ENCODE assay signal across 9 cellular contexts in genomic region chr6:167893416-167893815, GRCh38.
A peak's percentile ranks its signal among the peaks of the same experiment; 100 is the strongest.
DNase-seq lines count a peak whose midpoint lies in the region; ATAC-seq, FAIRE-seq and TF ChIP-seq lines count a peak whose summit lies in the region.
"Had no signal": no experiment of that assay in that cellular context is flagged by ENCODE, and none has a peak within 500 bp of the region (broad histone marks: within the 10 kb centered on the region; RNA-seq: fewer than 3 reads in every experiment).

No MANE protein-coding gene starts in this region.

- H2BK15ac ChIP-seq in IMR-90 (ENCODE audit: low read depth, low read length), result no peak overlapping the region

- no peak overlapping the region for H2BK20ac ChIP-seq in IMR-90 (ENCODE audit: low read depth, low read length)

- no peak overlapping the region for H3K18ac ChIP-seq in IMR-90 (ENCODE audit: low read depth, low read length)

- no peak overlapping the region for H4K5ac ChIP-seq in IMR-90 (ENCODE audit: low read depth, low read length)

- H3K79me2 ChIP-seq in HCT116 (ENCODE audit: insufficient read depth, low read length), result no peaks in the 10 kb centered on the region

- no peak for TF ChIP-seq CTCF in HCT116 (IDR thresholded peaks at IDR 0.05 in 2 of 3, conservative IDR thresholded peaks at IDR 0.05 in 1 of 3; ENCODE audit: borderline replicate concordance in 1 of 3, insufficient read depth in 1 of 3, low read depth in 2 of 3, low read length in 2 of 3)
- TF ChIP-seq CTCF in IMR-90 (conservative IDR thresholded peaks at IDR 0.05; ENCODE audit: low read depth, low read length), result no peak

- DNase-seq in GM18507 (ENCODE audit: extremely low spot score, insufficient read length, low read depth) (no peak), HCT116 (ENCODE audit: low read depth, low spot score) (peak; percentile 10), IMR-90 (peak; percentile 52), hepatic stellate cell (ENCODE audit: low spot score) (peak; percentile 7), posterior cingulate gyrus (no peak), DMS79 treated with DMSO at 0.1 percent for 48 hours (lab: John Stamatoyannopoulos, UW) (no peak)
- no peak for DNase-seq in T-helper 2 cell treated with Interferon-gamma antibody and Interleukin-4, amounts not matched to agents 5 μg/mL and 100 μg/mL, for 36 hours (ENCODE audit: low spot score)
- DNase-seq in activated CD4-positive, alpha-beta T cell treated with anti-CD3 and anti-CD28 coated beads for 1 hour, result no peak
- DNase-seq: DND-41 had no signal

- H3K23ac ChIP-seq in IMR-90 (ENCODE audit: low read depth, low read length), result no peak overlapping the region

- H3K27ac ChIP-seq in HCT116 (ENCODE audit: low read depth, low read length) (no peak overlapping the region), IMR-90 (ENCODE audit: insufficient read depth, low read length) (no peak overlapping the region)

- H3K4ac ChIP-seq in IMR-90 (ENCODE audit: low read depth, low read length), result no peak overlapping the region

- no peaks in the 10 kb centered on the region for H3K4me1 Mint-ChIP-seq in T-helper 2 cell treated with Interferon-gamma antibody and Interleukin-4, amounts not matched to agents 5 μg/mL and 100 μg/mL, for 36 hours (ENCODE audit: low read depth)

- H3K4me2 ChIP-seq in HCT116 (ENCODE audit: low read length), result peak overlapping the region; percentile 20; the same call in 1 of the 2 replicates
- no peak overlapping the region for H3K4me2 ChIP-seq in IMR-90 (ENCODE audit: low read depth, low read length)

- H3K56ac ChIP-seq in IMR-90 (ENCODE audit: extremely low read depth, insufficient read depth, low read length), result no peak overlapping the region

- no peak overlapping the region for H2AFZ ChIP-seq in HCT116 (ENCODE audit: low read depth, low read length, poor library complexity, severe bottlenecking)
- no peak overlapping the region for H2AFZ ChIP-seq in IMR-90 (replicated peaks; ENCODE audit: low read length, poor library complexity)

- H3K9me2 ChIP-seq in HCT116 (ENCODE audit: insufficient read depth), result no peaks in the 10 kb centered on the region

- H4K20me1 ChIP-seq in HCT116 (ENCODE audit: insufficient read depth) (no peaks in the 10 kb centered on the region), IMR-90 (ENCODE audit: insufficient read depth, low read length) (no peaks in the 10 kb centered on the region)

- dilution Hi-C loops in IMR-90 (cut with HindIII; ENCODE audit: low sequenced_read_pairs, unreplicated experiment), result no loop called here

- WGBS in IMR-90 (ENCODE audit: extremely low coverage in 2 of 2, insufficient read length in 1 of 2), 2 experiments, result 40% methylated on average over 1 of the region's 5 CpGs; no CpG with 5 or more reads in 1 of the 2 experiments

- H3K4me3 Mint-ChIP-seq in T-helper 2 cell treated with Interferon-gamma antibody and Interleukin-4, amounts not matched to agents 5 μg/mL and 100 μg/mL, for 36 hours, result no peak overlapping the region

- no peaks in the 10 kb centered on the region for H3K79me1 ChIP-seq in IMR-90 (ENCODE audit: low read depth in 1 of 2, low read length in 2 of 2)

- H2BK5ac ChIP-seq in IMR-90 (ENCODE audit: low read depth, low read length, poor library complexity, severe bottlenecking), result no peak overlapping the region

- in situ Hi-C loops in IMR-90 (cut with MboI; ENCODE audit: low sequenced_read_pairs), result loop anchor here (25.0 kb wide), 1 partner anchor 681 kb away; no protein-coding TSS in a partner anchor

- intact Hi-C loops in HCT116 (cut with micrococcal nuclease), result no loop called here
- intact Hi-C loops in IMR-90 (cut with micrococcal nuclease), result loop anchor here (10.0 kb wide), 1 partner anchor 1119 kb away; no protein-coding TSS in a partner anchor
- intact Hi-C loops in posterior cingulate gyrus (cut with DNase I), result no loop called here

- no peak overlapping the region for H3K9ac ChIP-seq in HCT116 (ENCODE audit: low read length)
- no peak overlapping the region for H3K9ac ChIP-seq in IMR-90 (ENCODE audit: low read depth, low read length)

- no peaks in the 10 kb centered on the region for H3K9me3 Mint-ChIP-seq in T-helper 2 cell treated with Interferon-gamma antibody and Interleukin-4, amounts not matched to agents 5 μg/mL and 100 μg/mL, for 36 hours

- H4K91ac ChIP-seq in IMR-90 (ENCODE audit: insufficient read depth, low read depth, low read length), result no peak overlapping the region

- no peaks in the 10 kb centered on the region for H3K9me3 ChIP-seq in HCT116 (ENCODE audit: control insufficient read depth in 1 of 2, insufficient read depth in 1 of 2, low read depth in 1 of 2, low read length in 2 of 2)
- no peaks in the 10 kb centered on the region for H3K9me3 ChIP-seq in IMR-90 (ENCODE audit: control insufficient read depth, insufficient read depth, low read length)

- ATAC-seq in HCT116, result peak; percentile 88
- peak; percentile 40; the same call in 1 of the 2 replicates for ATAC-seq in IMR-90 (ENCODE audit: low read depth)

- H3K27me3 Mint-ChIP-seq in T-helper 2 cell treated with Interferon-gamma antibody and Interleukin-4, amounts not matched to agents 5 μg/mL and 100 μg/mL, for 36 hours (ENCODE audit: low read depth), result no peaks in the 10 kb centered on the region

- no peak overlapping the region for H4K8ac ChIP-seq in IMR-90 (ENCODE audit: low read depth in 2 of 2, low read length in 2 of 2)

- no peak overlapping the region for H3K14ac ChIP-seq in IMR-90 (replicated peaks; ENCODE audit: low read depth, low read length)

- BruUV-seq in HCT116 (replicated peaks; lab: Mats Ljungman, UMichigan) (no TSS peak), IMR-90 (replicated peaks; lab: Mats Ljungman, UMichigan) (no TSS peak)

- POLR2A ChIA-PET in HCT116 (lab: Charles Lee) (no interaction called here), IMR-90 (lab: Charles Lee; ENCODE audit: unreplicated experiment) (no interaction called here)

- CTCF ChIA-PET in HCT116 (lab: Charles Lee) (no interaction called here), IMR-90 (lab: Yijun Ruan, JAX) (no interaction called here)

- H3K4me1 ChIP-seq in HCT116 (ENCODE audit: control insufficient read depth in 1 of 2, insufficient read depth in 2 of 2, low read length in 2 of 2), result peaks cover 0 to 14% of the 10 kb centered on the region in 2 experiments; a peak in 2 of 4 replicates
- no peaks in the 10 kb centered on the region for H3K4me1 ChIP-seq in IMR-90 (ENCODE audit: control insufficient read depth, insufficient read depth, low read length)

- no peaks in the 10 kb centered on the region for H3K27me3 ChIP-seq in HCT116 (ENCODE audit: insufficient read depth, low read length)
- H3K27me3 ChIP-seq in IMR-90 (ENCODE audit: control insufficient read depth, insufficient read depth, low read length), result no peaks in the 10 kb centered on the region

- no peaks in the 10 kb centered on the region for H3K36me3 Mint-ChIP-seq in T-helper 2 cell treated with Interferon-gamma antibody and Interleukin-4, amounts not matched to agents 5 μg/mL and 100 μg/mL, for 36 hours (ENCODE audit: low read depth)

- TF ChIP-seq RAD21 in HCT116 (IDR thresholded peaks at IDR 0.05; ENCODE audit: low read depth) (no peak), IMR-90 (IDR thresholded peaks at IDR 0.05; ENCODE audit: low read length) (no peak)

- H3K9me1 ChIP-seq in IMR-90 (ENCODE audit: insufficient read depth, low read length), result no peaks in the 10 kb centered on the region

- H2BK120ac ChIP-seq in IMR-90 (ENCODE audit: low read depth, low read length), result no peak overlapping the region

- peak; percentile 35 for FAIRE-seq in GM18507 (lab: Jason Lieb, UNC)

- H2AK5ac ChIP-seq in IMR-90 (ENCODE audit: low read depth, low read length), result no peak overlapping the region

- H3K36me3 ChIP-seq in HCT116 (ENCODE audit: control insufficient read depth in 1 of 2, insufficient read depth in 2 of 2, low read length in 2 of 2) (peaks cover 0 to 12% of the 10 kb centered on the region in 2 experiments; a peak in 1 of 4 replicates), IMR-90 (ENCODE audit: control insufficient read depth, insufficient read depth, low read length) (peaks cover 7% of the 10 kb centered on the region)

- TF ChIP-seq POLR2A in HCT116 (IDR thresholded peaks at IDR 0.05; ENCODE audit: borderline replicate concordance, extremely low read depth, insufficient read depth, insufficient read length) (no peak), IMR-90 (IDR thresholded peaks at IDR 0.05; ENCODE audit: low read depth, low read length) (no peak)

- no peak overlapping the region for H3K27ac Mint-ChIP-seq in T-helper 2 cell treated with Interferon-gamma antibody and Interleukin-4, amounts not matched to agents 5 μg/mL and 100 μg/mL, for 36 hours

- RAD21 ChIA-PET in HCT116 (lab: Charles Lee; ENCODE audit: low non-redundant PET in 1 of 2, low total read pairs in 2 of 2, uncharacterized antibody in 2 of 2, unreplicated experiment in 2 of 2), result no interaction called here

- no peak overlapping the region for H2AK9ac ChIP-seq in IMR-90 (replicated peaks; ENCODE audit: low read depth, low read length, poor library complexity)

- H3K4me3 ChIP-seq in HCT116 (replicated peaks in 1 of 2; ENCODE audit: low read depth in 1 of 2, low read length in 2 of 2) (no peak overlapping the region), IMR-90 (ENCODE audit: insufficient read depth, low read depth, low read length) (no peak overlapping the region)

TF ChIP-seq in HCT116, 20 proteins besides CTCF, POLR2A, EP300 and RAD21 (continues in another document):
- peak; percentile 41; the same call in 1 of the 2 replicates for TF ChIP-seq JUND (IDR thresholded peaks at IDR 0.05)
- TF ChIP-seq CBX3 (IDR thresholded peaks at IDR 0.05; ENCODE audit: low read depth), result 0 out of 2 replicates have a peak, but pooled peaks have one; percentile 19
- peak; percentile 37; the same call in 1 of the 2 replicates for TF ChIP-seq FOSL1 (IDR thresholded peaks at IDR 0.05; ENCODE audit: low read depth)
- TF ChIP-seq MAX (IDR thresholded peaks at IDR 0.05), result no peak

TF ChIP-seq in IMR-90, 13 proteins besides CTCF, POLR2A, EP300 and RAD21:
- no peak for TF ChIP-seq USF2 (IDR thresholded peaks at IDR 0.05; ENCODE audit: low read depth, low read length)
- peak; percentile 33; the same call in 1 of the 2 replicates for TF ChIP-seq FOS (IDR thresholded peaks at IDR 0.05; ENCODE audit: low read depth, low read length)

Comparison
In these comparisons a context has a peak if more than half of its experiments do, and no peak if none do; other contexts are left out.
1. DNase-seq: peak in HCT116 (single experiment), IMR-90 (single experiment) and hepatic stellate cell (single experiment); none in GM18507 (single experiment), T-helper 2 cell treated with Interferon-gamma antibody and Interleukin-4, amounts not matched to agents 5 μg/mL and 100 μg/mL, for 36 hours (single experiment), activated CD4-positive, alpha-beta T cell treated with anti-CD3 and anti-CD28 coated beads for 1 hour (single experiment), posterior cingulate gyrus (0 of 10) and DMS79 treated with DMSO at 0.1 percent for 48 hours (single experiment).